ENCODE assay signal across 9 cellular contexts in the genomic region with DNA sequence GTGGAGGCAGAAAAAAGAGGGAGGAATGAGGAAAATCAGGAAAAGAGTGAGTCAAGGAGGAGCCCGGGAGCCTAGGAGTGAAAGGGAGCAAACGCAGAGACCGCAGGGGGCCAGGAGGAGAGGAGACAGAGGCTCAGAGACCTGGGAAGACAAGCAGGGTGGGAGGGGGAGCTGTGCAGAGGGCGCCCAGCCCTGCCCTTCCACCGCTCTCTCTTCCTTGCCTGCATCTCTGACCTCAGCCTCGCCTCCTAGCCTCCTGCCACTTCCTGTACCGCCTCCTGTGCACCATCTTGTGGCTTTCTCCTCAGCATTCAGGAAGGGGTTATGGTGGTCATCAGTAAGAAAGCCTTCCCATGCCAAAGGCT. TPM values are rescaled to one million over a fixed set of nuclear protein-coding genes. Genes with fewer than 3 reads are reported as not detected.
DNase-seq lines count a peak whose midpoint lies in the region; ATAC-seq and TF ChIP-seq lines count a peak whose summit lies in the region.
"Had no signal": no experiment of that assay in that cellular context is flagged by ENCODE, and none has a peak within 500 bp of the region (broad histone marks: within the 10 kb centered on the region; RNA-seq: fewer than 3 reads in every experiment).

No MANE protein-coding gene starts in this region.

- H3K9me2 ChIP-seq in SU-DHL-6 (replicated peaks; ENCODE audit: insufficient read depth, low read length), result no peaks in the 10 kb centered on the region

- peak overlapping the region; percentile 64 for H3K4me3 ChIP-seq in HAP-1
- H3K4me3 ChIP-seq in SU-DHL-6 (ENCODE audit: insufficient read depth, low read length, poor library complexity, severe bottlenecking), result no peak overlapping the region
- peak overlapping the region; percentile 84 for H3K4me3 ChIP-seq in epithelial cell of esophagus (ENCODE audit: low read length)
- H3K4me3 ChIP-seq in skeletal muscle tissue (ENCODE audit: low read length in 3 of 3), result peak overlapping the region in 2 of 3 donors; percentile 0 to 70

- peak overlapping the region; percentile 79 for H3K4me2 ChIP-seq in SU-DHL-6 (ENCODE audit: low read depth, low read length, poor library complexity, severe bottlenecking)

- no peak overlapping the region for H2AFZ ChIP-seq in SU-DHL-6 (ENCODE audit: low read depth, low read length, severe bottlenecking)

- TF ChIP-seq CTCF in SU-DHL-6 (IDR thresholded peaks at IDR 0.05; ENCODE audit: insufficient read depth, low read length, poor library complexity, severe bottlenecking), result no peak
- no peak for TF ChIP-seq CTCF in epithelial cell of esophagus (IDR thresholded peaks at IDR 0.05; ENCODE audit: insufficient read depth, low read depth, low read length, missing control alignments)

- no peaks in the 10 kb centered on the region for H4K20me1 ChIP-seq in SU-DHL-6 (ENCODE audit: low read depth, low read length)

- H3F3A ChIP-seq in SU-DHL-6 (ENCODE audit: insufficient read depth), result no peaks in the 10 kb centered on the region

- H3K27ac ChIP-seq in SU-DHL-6 (ENCODE audit: low read depth, low read length), result no peak overlapping the region
- H3K27ac ChIP-seq in skeletal muscle tissue (ENCODE audit: low read depth, low read length), result no peak overlapping the region
- H3K27ac ChIP-seq: HL-60 had no signal

- in situ Hi-C loops in HAP-1 (cut with MboI; ENCODE audit: low sequenced_read_pairs), result no loop called here

- H3K9me3 ChIP-seq in HAP-1, result no peaks in the 10 kb centered on the region
- H3K9me3 ChIP-seq in SU-DHL-6 (ENCODE audit: insufficient read depth, low read length), result no peaks in the 10 kb centered on the region
- no peaks in the 10 kb centered on the region for H3K9me3 ChIP-seq in skeletal muscle tissue (ENCODE audit: control insufficient read depth in 3 of 3, low read length in 3 of 3)

- DNase-seq in HAP-1 (ENCODE audit: low spot score in 2 of 2), result no peak
- no peak for DNase-seq in epithelial cell of esophagus (ENCODE audit: low read depth)
- no peak for DNase-seq in central memory CD4-positive, alpha-beta T cell

- H3K9ac ChIP-seq in SU-DHL-6 (ENCODE audit: low read length) (no peak overlapping the region; the same call in 1 of the 2 replicates), skeletal muscle tissue (ENCODE audit: low read depth in 1 of 3, low read length in 3 of 3) (no peak overlapping the region)

- ATAC-seq in HG03469 (IDR thresholded peaks at IDR 0.05; ENCODE audit: unreplicated experiment), result no peak
- ATAC-seq in GM21529 (IDR thresholded peaks at IDR 0.05; ENCODE audit: unreplicated experiment), result no peak
- ATAC-seq in GM18517 (IDR thresholded peaks at IDR 0.05; ENCODE audit: unreplicated experiment), result no peak

- H3K36me3 ChIP-seq in HAP-1 (replicated peaks) (peaks cover 13% of the 10 kb centered on the region), SU-DHL-6 (ENCODE audit: low read length) (no peaks in the 10 kb centered on the region), skeletal muscle tissue (ENCODE audit: control insufficient read depth in 3 of 3, insufficient read depth in 3 of 3, low read length in 3 of 3) (peaks cover 0 to 24% (median 4%) of the 10 kb centered on the region in 3 donors)

- H3K79me2 ChIP-seq in SU-DHL-6 (ENCODE audit: insufficient read depth, low read length), result no peaks in the 10 kb centered on the region

- H3K27me3 ChIP-seq in HAP-1 (ENCODE audit: low read depth) (no peaks in the 10 kb centered on the region), SU-DHL-6 (ENCODE audit: low read length) (no peaks in the 10 kb centered on the region), skeletal muscle tissue (ENCODE audit: control insufficient read depth in 3 of 3, insufficient read depth in 3 of 3, low read length in 3 of 3) (peaks cover 21 to 33% (median 27%) of the 10 kb centered on the region in 3 donors)

- H3K4me1 ChIP-seq in HAP-1 (peaks cover 7% of the 10 kb centered on the region; the same call in 1 of the 2 replicates), skeletal muscle tissue (ENCODE audit: control insufficient read depth in 3 of 3, insufficient read depth in 3 of 3, low read length in 3 of 3) (peaks cover 20 to 30% (median 30%) of the 10 kb centered on the region in 3 donors)

RNA-seq across cellular contexts. Expression of a gene that starts 1.3 kb away (rescaled TPM):
- 15.1 TPM for total RNA-seq in skeletal muscle tissue

RNA-seq across cellular contexts. Expression of a gene that starts 2.8 kb away (rescaled TPM):
- total RNA-seq in skeletal muscle tissue, result not detected

RNA-seq across cellular contexts. Expression of a gene that starts 22.5 kb away (rescaled TPM):
- 10.4 TPM for total RNA-seq in skeletal muscle tissue

RNA-seq across cellular contexts. Expression of a gene that starts 39.2 kb away (rescaled TPM):
- 76.7 TPM for total RNA-seq in skeletal muscle tissue

RNA-seq across cellular contexts. Expression of a gene that starts 58.0 kb away (rescaled TPM):
- total RNA-seq in skeletal muscle tissue, result 39.7 TPM
